Comparison of ENCODE assay signal across 22 cellular contexts in the genomic region with DNA sequence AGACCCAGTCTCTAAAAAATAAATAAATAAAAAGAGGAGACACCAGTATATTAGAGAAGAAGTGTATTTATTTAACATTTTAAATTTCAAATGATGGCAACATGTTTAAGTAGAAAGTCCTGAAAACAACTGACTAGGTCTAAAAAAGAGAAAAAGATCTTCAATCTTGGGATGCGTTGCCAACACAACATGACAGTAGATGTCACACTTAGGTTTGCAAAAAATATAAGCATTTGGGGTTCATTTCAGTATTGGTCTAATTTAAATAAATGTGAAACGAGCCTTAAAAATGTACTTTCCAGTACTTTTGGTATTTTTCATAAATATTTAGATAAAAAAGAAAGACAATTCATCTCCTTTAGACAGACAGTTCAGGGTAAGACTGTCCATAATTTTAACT. TPM values are rescaled to one million over a fixed set of nuclear protein-coding genes. Genes with fewer than 3 reads are reported as not detected.
A peak's percentile ranks its signal among the peaks of the same experiment; 100 is the strongest.
DNase-seq lines count a peak whose midpoint lies in the region; ATAC-seq, FAIRE-seq and TF ChIP-seq lines count a peak whose summit lies in the region.
"Had no signal": no experiment of that assay in that cellular context is flagged by ENCODE, and none has a peak within 500 bp of the region (broad histone marks: within the 10 kb centered on the region; RNA-seq: fewer than 3 reads in every experiment).

No MANE protein-coding gene starts in this region.

- CTCF ChIA-PET in PC-3 (lab: Charles Lee): interaction anchor here (0.6 kb wide), 1 partner anchor 552 kb away, joined by 3 read pairs; no protein-coding TSS in a partner anchor

- H3K4me2 ChIP-seq in PC-3 (ENCODE audit: low read length): peak overlapping the region; percentile 89

- peaks cover 13 to 50% (median 31%) of the 10 kb centered on the region in 4 donors for H3K4me1 Mint-ChIP-seq in CD4-positive, CD25-positive, alpha-beta regulatory T cell
- H3K4me1 Mint-ChIP-seq in glutamatergic neuron (ENCODE audit: low read depth, unreplicated experiment): peaks cover 21% of the 10 kb centered on the region

- peak overlapping the region; percentile 93 for H3K4me3 ChIP-seq in CD4-positive, CD25-positive, alpha-beta regulatory T cell (ENCODE audit: low read depth, low read length)
- peak overlapping the region; percentile 73; the same call in 1 of the 2 replicates for H3K4me3 ChIP-seq in PC-3 (ENCODE audit: low read length)

- H3K79me2 ChIP-seq in PC-3 (ENCODE audit: low read length): peaks cover 4% of the 10 kb centered on the region; the same call in 1 of the 2 replicates

- no peaks in the 10 kb centered on the region for H3K9me2 ChIP-seq in PC-3 (replicated peaks; ENCODE audit: low read length)

- H3K9ac ChIP-seq in PC-3 (ENCODE audit: low read length): no peak overlapping the region

- no peaks in the 10 kb centered on the region for H3K9me3 ChIP-seq in CD4-positive, CD25-positive, alpha-beta regulatory T cell (ENCODE audit: control insufficient read depth in 2 of 2, low read length in 2 of 2)
- H3K9me3 ChIP-seq in PC-3 (ENCODE audit: low read length): no peaks in the 10 kb centered on the region
- H3K9me3 ChIP-seq: BLaER1, esophagus squamous epithelium, testis had no signal

- no peak for FAIRE-seq in RCC 7860 (lab: Jason Lieb, UNC)
- FAIRE-seq: islet of Langerhans had no signal

- no peak for ATAC-seq in CD4-positive, CD25-positive, alpha-beta regulatory T cell (ENCODE audit: low read depth in 2 of 2)
- no peak for ATAC-seq in PC-3
- ATAC-seq in GM18870 (IDR thresholded peaks at IDR 0.05; ENCODE audit: unreplicated experiment): no peak

- no peaks in the 10 kb centered on the region for H3K36me3 ChIP-seq in CD4-positive, CD25-positive, alpha-beta regulatory T cell (ENCODE audit: control insufficient read depth, insufficient read depth, low read length)
- H3K36me3 ChIP-seq in PC-3 (ENCODE audit: low read depth, low read length): no peaks in the 10 kb centered on the region
- H3K36me3 ChIP-seq: BLaER1, esophagus squamous epithelium had no signal

- H3K9me3 Mint-ChIP-seq in CD4-positive, CD25-positive, alpha-beta regulatory T cell: no peaks in the 10 kb centered on the region
- peaks cover 8% of the 10 kb centered on the region for H3K9me3 Mint-ChIP-seq in glutamatergic neuron (ENCODE audit: unreplicated experiment)

- H3K4me3 Mint-ChIP-seq in CD4-positive, CD25-positive, alpha-beta regulatory T cell: peak overlapping the region; percentile 30 to 99 (median 76)
- H3K4me3 Mint-ChIP-seq in glutamatergic neuron (ENCODE audit: unreplicated experiment): peak overlapping the region; percentile 10

- no peak overlapping the region for H2AFZ ChIP-seq in PC-3 (ENCODE audit: low read length)

- no peaks in the 10 kb centered on the region for H3K27me3 ChIP-seq in CD4-positive, CD25-positive, alpha-beta regulatory T cell (ENCODE audit: control insufficient read depth, insufficient read depth, low read length)
- no peaks in the 10 kb centered on the region for H3K27me3 ChIP-seq in PC-3 (ENCODE audit: low read length)
- H3K27me3 ChIP-seq: BLaER1, esophagus squamous epithelium, testis had no signal

- TF ChIP-seq CTCF in 22Rv1 (IDR thresholded peaks at IDR 0.05) (no peak), PC-3 (conservative IDR thresholded peaks at IDR 0.05; ENCODE audit: low read depth, low read length) (no peak), glutamatergic neuron (IDR thresholded peaks at IDR 0.05; ENCODE audit: partially characterized antibody, unreplicated experiment) (no peak)

- H3F3A ChIP-seq in PC-3 (ENCODE audit: low read length, unreplicated experiment): peaks cover 7% of the 10 kb centered on the region

- peaks cover 30% of the 10 kb centered on the region for H3K4me1 ChIP-seq in CD4-positive, CD25-positive, alpha-beta regulatory T cell (ENCODE audit: control insufficient read depth, insufficient read depth, low read length, poor library complexity, severe bottlenecking)
- H3K4me1 ChIP-seq in PC-3 (ENCODE audit: insufficient read depth, low read length): peaks cover 39% of the 10 kb centered on the region

- peak overlapping the region; percentile 98 for H3K27ac ChIP-seq in 22Rv1
- H3K27ac ChIP-seq in CD4-positive, CD25-positive, alpha-beta regulatory T cell (ENCODE audit: insufficient read depth, low read length, poor library complexity, severe bottlenecking): no peak overlapping the region
- peak overlapping the region; percentile 90; the same call in 1 of the 2 replicates for H3K27ac ChIP-seq in PC-3 (ENCODE audit: low read length)
- H3K27ac ChIP-seq: RWPE1 had no signal

- H3K36me3 Mint-ChIP-seq in CD4-positive, CD25-positive, alpha-beta regulatory T cell: no peaks in the 10 kb centered on the region
- no peaks in the 10 kb centered on the region for H3K36me3 Mint-ChIP-seq in glutamatergic neuron (ENCODE audit: unreplicated experiment)

- intact Hi-C loops in PC-3 (cut with micrococcal nuclease): no loop called here

- H3K27ac Mint-ChIP-seq in CD4-positive, CD25-positive, alpha-beta regulatory T cell: peak overlapping the region in 1 of 3 donors; percentile 13
- no peak overlapping the region for H3K27ac Mint-ChIP-seq in glutamatergic neuron (ENCODE audit: unreplicated experiment)

- H4K20me1 ChIP-seq in PC-3 (ENCODE audit: low read length): no peaks in the 10 kb centered on the region
- H4K20me1 ChIP-seq: BLaER1 had no signal

- POLR2A ChIA-PET in PC-3 (lab: Charles Lee; ENCODE audit: unreplicated experiment): interaction anchor here (0.6 to 1.0 kb wide), 2 partner anchors 90 kb away, joined by 4 read pairs; a partner anchor contains a TSS

- no peaks in the 10 kb centered on the region for H3K27me3 Mint-ChIP-seq in CD4-positive, CD25-positive, alpha-beta regulatory T cell
- H3K27me3 Mint-ChIP-seq in glutamatergic neuron (ENCODE audit: unreplicated experiment): peaks cover 6% of the 10 kb centered on the region

- DNase-seq in CD4-positive, CD25-positive, alpha-beta regulatory T cell: no peak
- DNase-seq in PC-3 (no peak), glutamatergic neuron (no peak), RCC 7860 (ENCODE audit: low spot score) (no peak), C1 segment of cervical spinal cord (lab: John Stamatoyannopoulos, UW) (no peak)
- no peak for DNase-seq in stimulated activated CD4-positive, alpha-beta T cell treated with anti-CD3 and anti-CD28 coated beads, Interleukin-4, amount 100 ng/mL, for 1 hour
- DNase-seq: activated CD4-positive, CD25-positive, alpha-beta regulatory T cell; activated naive CD4-positive, alpha-beta T cell treated with anti-CD3 and anti-CD28 coated beads, Interleukin-2, amount 50 U/mL, for 16 hours; esophagus squamous epithelium; head of caudate nucleus; mesenchymal stem cell; nucleus accumbens; stimulated activated CD4-positive, alpha-beta T cell treated with anti-CD3 and anti-CD28 coated beads, Interleukin-2, amount 100 ng/mL, for 48 hours; testis had no signal

- no TSS peak for BruUV-seq in PC-3 (replicated peaks; lab: Mats Ljungman, UMichigan)

RNA-seq across cellular contexts. Expression of a gene that starts 4.5 kb away (rescaled TPM):
- 8.5 TPM for total RNA-seq in CD4-positive, CD25-positive, alpha-beta regulatory T cell
- 1 to 10 TPM; 4.7 to 7.5 (median 6.9) TPM for polyA plus RNA-seq in CD4-positive, CD25-positive, alpha-beta regulatory T cell
- total RNA-seq in PC-3 (2014; rRNA removed): 5.8 and 6.2 TPM in 2 replicates
- total RNA-seq in glutamatergic neuron (ENCODE audit: unreplicated experiment): 12.1 TPM

RNA-seq across cellular contexts. Expression of a gene that starts 23.1 kb away (rescaled TPM):
- total RNA-seq in CD4-positive, CD25-positive, alpha-beta regulatory T cell: 0.54 TPM
- polyA plus RNA-seq in CD4-positive, CD25-positive, alpha-beta regulatory T cell: 1 to 10 TPM in 1 of 4 donors, under 1 TPM in 3; 0.20 to 1.0 (median 0.71) TPM
- 81.1 and 116 TPM in 2 replicates for total RNA-seq in PC-3 (2014; rRNA removed)
- 0.34 TPM for total RNA-seq in glutamatergic neuron (ENCODE audit: unreplicated experiment)

RNA-seq across cellular contexts. Expression of a gene that starts 29.2 kb away (rescaled TPM):
- 13.8 TPM for total RNA-seq in CD4-positive, CD25-positive, alpha-beta regulatory T cell
- polyA plus RNA-seq in CD4-positive, CD25-positive, alpha-beta regulatory T cell: 10 to 100 TPM; 28.2 to 50.9 (median 39.5) TPM
- 368 and 424 TPM in 2 replicates for total RNA-seq in PC-3 (2014; rRNA removed)
- 289 TPM for total RNA-seq in glutamatergic neuron (ENCODE audit: unreplicated experiment)

RNA-seq across cellular contexts. Expression of a gene that starts 36.6 kb away (rescaled TPM):
- not detected for total RNA-seq in CD4-positive, CD25-positive, alpha-beta regulatory T cell
- polyA plus RNA-seq in CD4-positive, CD25-positive, alpha-beta regulatory T cell: not detected
- not detected in 2 replicates for total RNA-seq in PC-3 (2014; rRNA removed)
- total RNA-seq in glutamatergic neuron (ENCODE audit: unreplicated experiment): not detected
- total RNA-seq: dermis microvascular lymphatic vessel endothelial cell; esophagus squamous epithelium; IMR-90; T-helper 1 cell treated with Interleukin-12 subunit alpha and Interleukin-12 subunit beta and Interleukin-4 antibody, amounts not matched to agents 30 ng/mL and 1 ng/mL, for 36 hours had no signal
- polyA plus RNA-seq: IMR-90 had no signal

RNA-seq across cellular contexts. Expression of a gene that starts 48.6 kb away (rescaled TPM):
- total RNA-seq in CD4-positive, CD25-positive, alpha-beta regulatory T cell: 20.0 TPM
- 10 to 100 TPM; 30.0 to 41.9 (median 37.0) TPM for polyA plus RNA-seq in CD4-positive, CD25-positive, alpha-beta regulatory T cell
- 54.5 and 56.2 TPM in 2 replicates for total RNA-seq in PC-3 (2014; rRNA removed)
- total RNA-seq in glutamatergic neuron (ENCODE audit: unreplicated experiment): 9.7 TPM

Comparison
In these comparisons a context has a peak if more than half of its experiments do, and no peak if none do; other contexts are left out.
1. RNA of a gene that starts 23.1 kb away (total RNA-seq): 81.1 to 116 TPM in PC-3; 0.54 TPM in CD4-positive, CD25-positive, alpha-beta regulatory T cell (single experiment) and 0.34 TPM in glutamatergic neuron (single experiment); every median in the first group is over 10 times any median in the second.
2. RNA of a gene that starts 29.2 kb away (total RNA-seq): 368 to 424 TPM in PC-3 and 289 TPM in glutamatergic neuron (single experiment); 13.8 TPM in CD4-positive, CD25-positive, alpha-beta regulatory T cell (single experiment); every median in the first group is over 10 times any median in the second.